Comparison of ENCODE assay signal across 28 cellular contexts in the genomic region with DNA sequence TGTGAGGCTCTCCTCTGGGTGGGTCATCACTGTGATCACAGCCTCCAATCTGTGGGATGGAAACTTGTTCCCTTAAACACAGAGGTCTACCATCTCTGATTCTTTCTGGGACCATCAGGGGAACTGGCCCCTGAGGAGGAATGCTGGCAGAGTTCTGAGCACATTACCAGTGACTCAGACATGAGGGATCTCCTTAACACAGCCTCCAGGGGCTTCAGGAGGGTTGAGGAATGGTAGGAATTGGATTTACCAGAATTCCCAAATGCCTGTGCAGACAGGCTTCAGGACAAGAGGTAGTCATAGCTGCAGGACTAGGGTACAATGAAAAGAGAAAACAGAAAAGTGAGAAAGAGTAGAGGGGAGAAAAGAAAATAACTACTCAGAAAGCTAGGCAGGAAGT.
"Had no signal": no experiment of that assay in that cellular context is flagged by ENCODE, and none has a peak within 500 bp of the region (broad histone marks: within the 10 kb centered on the region; RNA-seq: fewer than 3 reads in every experiment).

No MANE protein-coding gene starts in this region.

- H3K4me3 Mint-ChIP-seq: activated B cell treated with CpG ODN at 0.5 μM for 24 hours; activated CD4-positive, alpha-beta memory T cell treated with anti-CD3 and anti-CD28 coated beads, Interleukin-2, amount 10 ng/mL, durations not matched to agents 7 days and 5 days; activated CD8-positive, alpha-beta memory T cell treated with anti-CD3 and anti-CD28 coated beads, Interleukin-2, amount 10 ng/mL, durations not matched to agents 7 days and 5 days; activated naive CD8-positive, alpha-beta T cell treated with anti-CD3 and anti-CD28 coated beads for 36 hours; activated T-helper 17 cell treated with anti-CD3 and anti-CD28 coated beads, Interleukin-2, amount 50 U/mL, for 72 hours; brain; memory B cell; naive B cell; neural progenitor cell; stimulated activated effector memory CD8-positive, alpha-beta T cell treated with anti-CD3 and anti-CD28 coated beads, Interleukin-12 subunit alpha, Interleukin-12 subunit beta, amount 100 ng/mL, for 72 hours; T-cell had no signal

- H3K9me3 Mint-ChIP-seq: activated CD4-positive, alpha-beta memory T cell treated with anti-CD3 and anti-CD28 coated beads, Interleukin-2, amount 10 ng/mL, durations not matched to agents 7 days and 5 days had no signal

- H3K4me2 ChIP-seq: neural progenitor cell had no signal

- H3K9ac ChIP-seq: neural progenitor cell had no signal

- H3K27me3 Mint-ChIP-seq: activated B cell treated with CpG ODN at 0.5 μM for 24 hours; activated CD4-positive, alpha-beta memory T cell treated with anti-CD3 and anti-CD28 coated beads, Interleukin-2, amount 10 ng/mL, durations not matched to agents 7 days and 5 days; activated CD8-positive, alpha-beta memory T cell treated with anti-CD3 and anti-CD28 coated beads, Interleukin-2, amount 10 ng/mL, durations not matched to agents 7 days and 5 days; activated naive CD8-positive, alpha-beta T cell treated with anti-CD3 and anti-CD28 coated beads for 36 hours; activated T-helper 17 cell treated with anti-CD3 and anti-CD28 coated beads, Interleukin-2, amount 50 U/mL, for 72 hours; brain; memory B cell; naive B cell; progenitor cell of endocrine pancreas; T-cell had no signal

- H3K36me3 ChIP-seq: neural progenitor cell, thyroid gland, uterus had no signal

- DNase-seq: activated B cell treated with CpG ODN at 0.5 μM for 24 hours; activated CD4-positive, alpha-beta memory T cell treated with anti-CD3 and anti-CD28 coated beads, Interleukin-2, amount 10 ng/mL, durations not matched to agents 7 days and 5 days; activated CD4-positive, alpha-beta T cell treated with anti-CD3 and anti-CD28 coated beads for 4 hours; activated CD8-positive, alpha-beta memory T cell treated with anti-CD3 and anti-CD28 coated beads, Interleukin-2, amount 10 ng/mL, durations not matched to agents 7 days and 5 days; activated naive CD4-positive, alpha-beta T cell; activated naive CD8-positive, alpha-beta T cell treated with anti-CD3 and anti-CD28 coated beads for 36 hours; activated T-cell treated with anti-CD3 and anti-CD28 coated beads, Interleukin-2, amount 50 U/mL, for 1 hour; amniotic stem cell; central memory CD4-positive, alpha-beta T cell; dorsolateral prefrontal cortex; erythroblast; hypothalamus; kidney glomerular epithelial cell; left ventricle myocardium superior; mucosa of descending colon; naive B cell; right cardiac atrium; small intestine; stimulated activated CD4-positive, alpha-beta T cell treated with anti-CD3 and anti-CD28 coated beads, Interleukin-4, amount 100 ng/mL, for 24 hours; T-cell; thyroid gland; uterus had no signal

- H3K9me3 ChIP-seq: mucosa of descending colon, thyroid gland had no signal

- ATAC-seq: activated CD8-positive, alpha-beta memory T cell treated with anti-CD3 and anti-CD28 coated beads, Interleukin-2, amount 10 ng/mL, durations not matched to agents 7 days and 5 days; activated T-helper 17 cell treated with anti-CD3 and anti-CD28 coated beads, Interleukin-2, amount 50 U/mL, for 72 hours; left ventricle myocardium superior; mucosa of descending colon; right cardiac atrium; stimulated activated effector memory CD8-positive, alpha-beta T cell treated with anti-CD3 and anti-CD28 coated beads, Interleukin-12 subunit alpha, Interleukin-12 subunit beta, amount 100 ng/mL, for 72 hours; T-cell had no signal

- H3K27ac ChIP-seq: dorsolateral prefrontal cortex, neural progenitor cell, thyroid gland, uterus had no signal

- H3K4me1 ChIP-seq: neural progenitor cell, thyroid gland, uterus had no signal

- H3K27me3 ChIP-seq: neural progenitor cell, thyroid gland, uterus had no signal

- H3K4me1 Mint-ChIP-seq: activated CD4-positive, alpha-beta memory T cell treated with anti-CD3 and anti-CD28 coated beads, Interleukin-2, amount 10 ng/mL, durations not matched to agents 7 days and 5 days; activated CD8-positive, alpha-beta memory T cell treated with anti-CD3 and anti-CD28 coated beads, Interleukin-2, amount 10 ng/mL, durations not matched to agents 7 days and 5 days; activated T-helper 17 cell treated with anti-CD3 and anti-CD28 coated beads, Interleukin-2, amount 50 U/mL, for 72 hours; neural progenitor cell; stimulated activated effector memory CD8-positive, alpha-beta T cell treated with anti-CD3 and anti-CD28 coated beads, Interleukin-12 subunit alpha, Interleukin-12 subunit beta, amount 100 ng/mL, for 72 hours had no signal

- H3K4me3 ChIP-seq: dorsolateral prefrontal cortex, mucosa of descending colon, neural progenitor cell, thyroid gland, uterus had no signal

- H3K36me3 Mint-ChIP-seq: activated CD8-positive, alpha-beta memory T cell treated with anti-CD3 and anti-CD28 coated beads, Interleukin-2, amount 10 ng/mL, durations not matched to agents 7 days and 5 days; activated naive CD8-positive, alpha-beta T cell treated with anti-CD3 and anti-CD28 coated beads for 36 hours; neural progenitor cell; stimulated activated effector memory CD8-positive, alpha-beta T cell treated with anti-CD3 and anti-CD28 coated beads, Interleukin-12 subunit alpha, Interleukin-12 subunit beta, amount 100 ng/mL, for 72 hours; T-cell had no signal

- H3K27ac Mint-ChIP-seq: activated B cell treated with CpG ODN at 0.5 μM for 24 hours; activated CD4-positive, alpha-beta memory T cell treated with anti-CD3 and anti-CD28 coated beads, Interleukin-2, amount 10 ng/mL, durations not matched to agents 7 days and 5 days; activated CD8-positive, alpha-beta memory T cell treated with anti-CD3 and anti-CD28 coated beads, Interleukin-2, amount 10 ng/mL, durations not matched to agents 7 days and 5 days; activated naive CD8-positive, alpha-beta T cell treated with anti-CD3 and anti-CD28 coated beads for 36 hours; activated T-helper 17 cell treated with anti-CD3 and anti-CD28 coated beads, Interleukin-2, amount 50 U/mL, for 72 hours; brain; memory B cell; neural progenitor cell; progenitor cell of endocrine pancreas; stimulated activated effector memory CD8-positive, alpha-beta T cell treated with anti-CD3 and anti-CD28 coated beads, Interleukin-12 subunit alpha, Interleukin-12 subunit beta, amount 100 ng/mL, for 72 hours had no signal

- H2AFZ ChIP-seq: neural progenitor cell had no signal
